ENCODE assay signal across 9 cellular contexts in the genomic region with DNA sequence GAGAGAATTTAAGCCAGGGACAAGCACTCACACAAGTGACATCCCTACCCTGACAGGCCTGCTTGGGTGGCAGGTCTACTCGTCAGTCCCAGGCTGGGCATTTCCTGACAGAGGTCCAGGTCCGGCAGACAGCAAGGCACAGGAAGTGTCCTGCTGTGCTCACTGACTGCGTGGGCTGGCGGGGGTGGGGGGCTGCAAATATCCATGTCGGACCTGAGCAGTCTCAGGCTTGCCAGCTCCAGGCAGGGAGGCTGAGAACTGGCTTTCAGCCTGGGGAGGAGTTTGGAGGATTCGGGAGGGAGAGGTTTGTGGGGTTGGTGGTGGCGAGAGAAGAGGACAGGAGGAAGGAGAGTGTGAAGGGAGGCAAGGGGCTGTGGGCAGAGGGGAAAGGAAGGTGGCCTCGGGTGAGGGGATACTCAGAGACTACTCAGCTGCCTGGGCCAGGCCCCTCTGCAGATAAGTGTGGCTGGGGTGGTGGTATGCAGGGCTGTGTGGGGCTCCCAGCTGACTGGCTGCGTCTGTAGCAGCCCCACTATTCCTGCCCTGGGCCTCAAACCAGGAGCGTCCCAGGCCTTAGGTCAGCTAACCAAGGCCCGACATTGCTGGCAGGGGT. TPM values are rescaled to one million over a fixed set of nuclear protein-coding genes. Genes with fewer than 3 reads are reported as not detected.
A peak's percentile ranks its signal among the peaks of the same experiment; 100 is the strongest.
DNase-seq lines count a peak whose midpoint lies in the region; ATAC-seq, FAIRE-seq and TF ChIP-seq lines count a peak whose summit lies in the region.
"Had no signal": no experiment of that assay in that cellular context is flagged by ENCODE, and none has a peak within 500 bp of the region (broad histone marks: within the 10 kb centered on the region; RNA-seq: fewer than 3 reads in every experiment).

No MANE protein-coding gene starts in this region.

- ATAC-seq in sciatic nerve (peak; percentile 1), HG03469 (IDR thresholded peaks at IDR 0.05; ENCODE audit: unreplicated experiment) (no peak), GM19467 (IDR thresholded peaks at IDR 0.05; ENCODE audit: unreplicated experiment) (no peak)
- ATAC-seq: stimulated activated naive CD8-positive, alpha-beta T cell treated with anti-CD3 and anti-CD28 coated beads, Interleukin-15, Interleukin-2, amounts not matched to agents 100 U/mL and 50 U/mL, for 24 hours had no signal

- intact Hi-C loops in sciatic nerve (cut with DNase I), result no loop called here

- TF ChIP-seq POLR2A in GM12891 (IDR thresholded peaks at IDR 0.05; ENCODE audit: low read depth, low read length), result peak; percentile 85

- no peak overlapping the region for H3K4me3 ChIP-seq in fibroblast of villous mesenchyme (ENCODE audit: low read depth, low read length)

- DNase-seq in GM12891 (ENCODE audit: insufficient read length, low spot score) (no peak), RCC 7860 (ENCODE audit: low spot score) (peak; percentile 37), fibroblast of villous mesenchyme (ENCODE audit: low read depth) (peak; percentile 57), sciatic nerve (ENCODE audit: low spot score) (peak; percentile 64), NCI-H1694 (lab: John Stamatoyannopoulos, UW) (no peak), DMS79 (lab: John Stamatoyannopoulos, UW) (no peak)
- DNase-seq: stimulated activated naive CD8-positive, alpha-beta T cell treated with anti-CD3 and anti-CD28 coated beads, Interleukin-15, Interleukin-2, amounts not matched to agents 100 U/mL and 50 U/mL, for 24 hours had no signal

- FAIRE-seq in GM12891 (lab: Jason Lieb, UNC) (peak; percentile 43), RCC 7860 (lab: Jason Lieb, UNC) (peak; percentile 16)

- TF ChIP-seq CTCF in fibroblast of villous mesenchyme (IDR thresholded peaks at IDR 0.05; ENCODE audit: insufficient read depth, low read depth, low read length), result no peak

TF ChIP-seq in GM12891, 5 proteins besides CTCF, POLR2A, EP300 and RAD21:
- TF ChIP-seq SPI1 (IDR thresholded peaks at IDR 0.05; ENCODE audit: low read depth, low read length) (no peak), TAF1 (IDR thresholded peaks at IDR 0.05; ENCODE audit: low read depth, low read length) (no peak), PAX5 (IDR thresholded peaks at IDR 0.05; ENCODE audit: insufficient read depth, low read length, severe bottlenecking) (no peak), POU2F2 (IDR thresholded peaks at IDR 0.05; ENCODE audit: low read depth, low read length) (peak; percentile 67; the same call in 1 of the 2 replicates), POLR2AphosphoS5 (IDR thresholded peaks at IDR 0.05; ENCODE audit: low read depth, low read length) (peak; percentile 85)

RNA-seq across cellular contexts. Expression of a gene that starts 7.8 kb away (rescaled TPM):
- polyA plus RNA-seq in GM12891 (2012; ENCODE audit: low read depth, missing spikeins), result 47.4 TPM
- total RNA-seq in fibroblast of villous mesenchyme (81.6 and 102 TPM in 2 replicates), sciatic nerve (85.0 TPM)

RNA-seq across cellular contexts. Expression of a gene that starts 20.9 kb away (rescaled TPM):
- polyA plus RNA-seq in GM12891 (2012; ENCODE audit: low read depth, missing spikeins), result 35.2 TPM
- 48.4 and 61.8 TPM in 2 replicates for total RNA-seq in fibroblast of villous mesenchyme
- 12.9 TPM for total RNA-seq in sciatic nerve

RNA-seq across cellular contexts. Expression of a gene that starts 32.7 kb away (rescaled TPM):
- polyA plus RNA-seq in GM12891 (2012; ENCODE audit: low read depth, missing spikeins), result 16.2 TPM
- total RNA-seq in fibroblast of villous mesenchyme (45.1 and 58.7 TPM in 2 replicates), sciatic nerve (37.7 TPM)

RNA-seq across cellular contexts. Expression of a gene that starts 37.5 kb away (rescaled TPM):
- 0.03 TPM for polyA plus RNA-seq in GM12891 (2012; ENCODE audit: low read depth, missing spikeins)
- total RNA-seq in fibroblast of villous mesenchyme (0.43 TPM in 1 of 2 replicates, not detected in the other), sciatic nerve (5.8 TPM)

Comparison
In these comparisons a context has a peak if more than half of its experiments do, and no peak if none do; other contexts are left out.
1. DNase-seq: peak in RCC 7860 (single experiment), fibroblast of villous mesenchyme (single experiment) and sciatic nerve (single experiment); none in GM12891 (single experiment), NCI-H1694 (single experiment) and DMS79 (single experiment).